In genomic region chr20:36932476-36933426, GRCh38 we compare ENCODE assay signal across 13 cellular contexts. TPM values are rescaled to one million over a fixed set of nuclear protein-coding genes. Genes with fewer than 3 reads are reported as not detected.
DNase-seq lines count a peak whose midpoint lies in the region; ATAC-seq and TF ChIP-seq lines count a peak whose summit lies in the region.
"Had no signal": no experiment of that assay in that cellular context is flagged by ENCODE, and none has a peak within 500 bp of the region (broad histone marks: within the 10 kb centered on the region; RNA-seq: fewer than 3 reads in every experiment).

No MANE protein-coding gene starts in this region.

- no peaks in the 10 kb centered on the region for H3K27me3 Mint-ChIP-seq in activated naive CD4-positive, alpha-beta T cell treated with anti-CD3 and anti-CD28 coated beads for 36 hours (ENCODE audit: low read depth)
- no peaks in the 10 kb centered on the region for H3K27me3 Mint-ChIP-seq in activated T-helper 1 cell treated with anti-CD3 and anti-CD28 coated beads, Interleukin-12 subunit alpha, Interleukin-12 subunit beta, Interleukin-2, Interleukin-4 antibody, amounts not matched to agents 30 ng/mL and 10 ng/mL and 1 ng/mL, durations not matched to agents 14 hours and 24 hours and 36 hours (ENCODE audit: insufficient read depth)
- H3K27me3 Mint-ChIP-seq: B cell had no signal

- peak overlapping the region; percentile 2 to 58 (median 38) for H3K27ac ChIP-seq in transverse colon
- H3K27ac ChIP-seq: colonic mucosa had no signal

- ATAC-seq in HG03354 (IDR thresholded peaks at IDR 0.05; ENCODE audit: poor library complexity, severe bottlenecking, unreplicated experiment): no peak
- ATAC-seq: activated T-cell treated with anti-CD3 and anti-CD28 coated beads, Interleukin-2, amount 50 U/mL, for 4 hours had no signal

- no peaks in the 10 kb centered on the region for H3K27me3 ChIP-seq in transverse colon
- H3K27me3 ChIP-seq: colonic mucosa had no signal

- intact Hi-C loops in activated naive CD4-positive, alpha-beta T cell treated with anti-CD3 and anti-CD28 coated beads for 36 hours (cut with micrococcal nuclease): no loop called here
- intact Hi-C loops in activated T-helper 1 cell treated with anti-CD3 and anti-CD28 coated beads, Interleukin-12 subunit alpha, Interleukin-12 subunit beta, Interleukin-2, Interleukin-4 antibody, amounts not matched to agents 30 ng/mL and 10 ng/mL and 1 ng/mL, durations not matched to agents 14 hours and 24 hours and 36 hours (cut with micrococcal nuclease): no loop called here
- intact Hi-C loops in transverse colon (cut with DNase I; ENCODE audit: low total_unique reads): no loop called here
- intact Hi-C loops in posterior vena cava (cut with DNase I): no loop called here

- H3K4me3 ChIP-seq in fibroblast of villous mesenchyme (ENCODE audit: low read depth, low read length) (no peak overlapping the region), transverse colon (no peak overlapping the region)
- H3K4me3 ChIP-seq: colonic mucosa had no signal

- in situ Hi-C loops in transverse colon (cut with MboI; ENCODE audit: low pct_ligation_motif_present in 1 of 4, low pct_unique_long_range_greater_than_20kb in 1 of 4, low sequenced_read_pairs in 3 of 4): no loop called here

- peaks cover 47% of the 10 kb centered on the region for H3K36me3 Mint-ChIP-seq in activated naive CD4-positive, alpha-beta T cell treated with anti-CD3 and anti-CD28 coated beads for 36 hours (ENCODE audit: low read depth)
- H3K36me3 Mint-ChIP-seq in activated T-helper 1 cell treated with anti-CD3 and anti-CD28 coated beads, Interleukin-12 subunit alpha, Interleukin-12 subunit beta, Interleukin-2, Interleukin-4 antibody, amounts not matched to agents 30 ng/mL and 10 ng/mL and 1 ng/mL, durations not matched to agents 14 hours and 24 hours and 36 hours (ENCODE audit: low read depth): peaks cover 40% of the 10 kb centered on the region

- no peaks in the 10 kb centered on the region for H3K9me3 Mint-ChIP-seq in activated naive CD4-positive, alpha-beta T cell treated with anti-CD3 and anti-CD28 coated beads for 36 hours
- H3K9me3 Mint-ChIP-seq in activated T-helper 1 cell treated with anti-CD3 and anti-CD28 coated beads, Interleukin-12 subunit alpha, Interleukin-12 subunit beta, Interleukin-2, Interleukin-4 antibody, amounts not matched to agents 30 ng/mL and 10 ng/mL and 1 ng/mL, durations not matched to agents 14 hours and 24 hours and 36 hours: no peaks in the 10 kb centered on the region
- H3K9me3 Mint-ChIP-seq: activated T-cell treated with anti-CD3 and anti-CD28 coated beads, Interleukin-2, amount 50 U/mL, for 4 hours had no signal

- H3K4me3 Mint-ChIP-seq in activated naive CD4-positive, alpha-beta T cell treated with anti-CD3 and anti-CD28 coated beads for 36 hours: no peak overlapping the region
- no peak overlapping the region for H3K4me3 Mint-ChIP-seq in activated T-helper 1 cell treated with anti-CD3 and anti-CD28 coated beads, Interleukin-12 subunit alpha, Interleukin-12 subunit beta, Interleukin-2, Interleukin-4 antibody, amounts not matched to agents 30 ng/mL and 10 ng/mL and 1 ng/mL, durations not matched to agents 14 hours and 24 hours and 36 hours
- H3K4me3 Mint-ChIP-seq: activated T-cell treated with anti-CD3 and anti-CD28 coated beads, Interleukin-2, amount 50 U/mL, for 4 hours; B cell had no signal

- peaks cover 0 to 24% (median 6%) of the 10 kb centered on the region in 4 donors for H3K36me3 ChIP-seq in transverse colon
- H3K36me3 ChIP-seq: colonic mucosa had no signal

- WGBS in transverse colon (ENCODE audit: low coverage in 1 of 2), 2 donors: 72 to 80% methylated on average over 3 to 11 of the region's 11 CpGs

- peaks cover 0 to 23% (median 8%) of the 10 kb centered on the region in 4 donors for H3K4me1 ChIP-seq in transverse colon
- H3K4me1 ChIP-seq: colonic mucosa had no signal

- peak overlapping the region; percentile 57 for H3K27ac Mint-ChIP-seq in activated naive CD4-positive, alpha-beta T cell treated with anti-CD3 and anti-CD28 coated beads for 36 hours
- peak overlapping the region; percentile 49 for H3K27ac Mint-ChIP-seq in activated T-helper 1 cell treated with anti-CD3 and anti-CD28 coated beads, Interleukin-12 subunit alpha, Interleukin-12 subunit beta, Interleukin-2, Interleukin-4 antibody, amounts not matched to agents 30 ng/mL and 10 ng/mL and 1 ng/mL, durations not matched to agents 14 hours and 24 hours and 36 hours
- H3K27ac Mint-ChIP-seq: B cell had no signal

- TF ChIP-seq CTCF in fibroblast of villous mesenchyme (IDR thresholded peaks at IDR 0.05; ENCODE audit: insufficient read depth, low read depth, low read length) (no peak), transverse colon (IDR thresholded peaks at IDR 0.05) (no peak)

- H3K9me3 ChIP-seq in transverse colon: no peaks in the 10 kb centered on the region
- H3K9me3 ChIP-seq: colonic mucosa had no signal

- DNase-seq in activated naive CD4-positive, alpha-beta T cell treated with anti-CD3 and anti-CD28 coated beads for 36 hours: no peak
- no peak for DNase-seq in activated naive CD4-positive, alpha-beta T cell treated with Interleukin-2 at 50 U/mL for 16 hours
- DNase-seq in activated T-helper 1 cell treated with anti-CD3 and anti-CD28 coated beads, Interleukin-12 subunit alpha, Interleukin-12 subunit beta, Interleukin-2, Interleukin-4 antibody, amounts not matched to agents 30 ng/mL and 10 ng/mL and 1 ng/mL, durations not matched to agents 14 hours and 24 hours and 36 hours (ENCODE audit: low spot score): no peak
- DNase-seq in fibroblast of villous mesenchyme (ENCODE audit: low read depth) (peak; percentile 96), transverse colon (no peak), posterior vena cava (ENCODE audit: low spot score) (no peak), cerebellum (ENCODE audit: low spot score) (no peak)
- DNase-seq: activated T-cell treated with anti-CD3 and anti-CD28 coated beads, Interleukin-2, amount 50 U/mL, for 4 hours; colonic mucosa; foreskin melanocyte had no signal

- TF ChIP-seq EP300 in transverse colon (IDR thresholded peaks at IDR 0.05; ENCODE audit: low read depth): no peak

- CTCF ChIA-PET in activated naive CD4-positive, alpha-beta T cell treated with anti-CD3 and anti-CD28 coated beads for 36 hours (lab: Charles Lee): interaction anchor here (0.6 to 1.0 kb wide), 2 partner anchors 13 to 25 kb away, joined by 3 to 5 read pairs; no protein-coding TSS in a partner anchor

- peaks cover 63% of the 10 kb centered on the region for H3K4me1 Mint-ChIP-seq in activated naive CD4-positive, alpha-beta T cell treated with anti-CD3 and anti-CD28 coated beads for 36 hours (ENCODE audit: low read depth)
- H3K4me1 Mint-ChIP-seq in activated T-helper 1 cell treated with anti-CD3 and anti-CD28 coated beads, Interleukin-12 subunit alpha, Interleukin-12 subunit beta, Interleukin-2, Interleukin-4 antibody, amounts not matched to agents 30 ng/mL and 10 ng/mL and 1 ng/mL, durations not matched to agents 14 hours and 24 hours and 36 hours (ENCODE audit: low read depth): peaks cover 25% of the 10 kb centered on the region
- H3K4me1 Mint-ChIP-seq: B cell had no signal

- TF ChIP-seq POLR2A in transverse colon (IDR thresholded peaks at IDR 0.05): no peak

RNA-seq across cellular contexts. Expression of gene SAMHD1, which starts 18.8 kb away (rescaled TPM):
- total RNA-seq in activated naive CD4-positive, alpha-beta T cell treated with anti-CD3 and anti-CD28 coated beads for 36 hours: 10 to 100 TPM; 29.9 to 33.5 TPM
- total RNA-seq in activated T-helper 1 cell treated with anti-CD3 and anti-CD28 coated beads, Interleukin-12 subunit alpha, Interleukin-12 subunit beta, Interleukin-2, Interleukin-4 antibody, amounts not matched to agents 30 ng/mL and 10 ng/mL and 1 ng/mL, durations not matched to agents 14 hours and 24 hours and 36 hours: 55.0 and 59.9 TPM in 2 replicates
- 39.9 and 75.1 TPM in 2 replicates for total RNA-seq in fibroblast of villous mesenchyme
- total RNA-seq in transverse colon: 10 to 100 TPM; 40.6 to 96.9 (median 70.6) TPM
- 100 to 1,000 TPM; 250 to 419 TPM for total RNA-seq in posterior vena cava
- total RNA-seq in cerebellum: 23.4 TPM

RNA-seq across cellular contexts. Expression of gene TLDC2, which starts 56.8 kb away (rescaled TPM):
- total RNA-seq in activated naive CD4-positive, alpha-beta T cell treated with anti-CD3 and anti-CD28 coated beads for 36 hours: not detected
- total RNA-seq in activated T-helper 1 cell treated with anti-CD3 and anti-CD28 coated beads, Interleukin-12 subunit alpha, Interleukin-12 subunit beta, Interleukin-2, Interleukin-4 antibody, amounts not matched to agents 30 ng/mL and 10 ng/mL and 1 ng/mL, durations not matched to agents 14 hours and 24 hours and 36 hours: not detected in 2 replicates
- total RNA-seq in fibroblast of villous mesenchyme (0.32 TPM in 1 of 2 replicates, not detected in the other), transverse colon (10 to 100 TPM; 22.9 to 26.1 (median 23.2) TPM), posterior vena cava (under 1 TPM in 1 of 2 donors, not detected in 1; 0.37 TPM), cerebellum (0.54 TPM)
- total RNA-seq: activated T-cell treated with anti-CD3 and anti-CD28 coated beads, Interleukin-2, amount 50 U/mL, for 4 hours; B cell; NCI-H460 had no signal

Comparison
In these comparisons a context has a peak if more than half of its experiments do, and no peak if none do; other contexts are left out.
1. RNA of gene TLDC2, which starts 56.8 kb away (total RNA-seq): 22.9 to 26.1 TPM in transverse colon; 0.54 TPM in cerebellum (single experiment), 0.37 TPM in posterior vena cava, not detected in activated T-helper 1 cell treated with anti-CD3 and anti-CD28 coated beads, Interleukin-12 subunit alpha, Interleukin-12 subunit beta, Interleukin-2, Interleukin-4 antibody, amounts not matched to agents 30 ng/mL and 10 ng/mL and 1 ng/mL, durations not matched to agents 14 hours and 24 hours and 36 hours, not detected in activated naive CD4-positive, alpha-beta T cell treated with anti-CD3 and anti-CD28 coated beads for 36 hours and 0.32 TPM in fibroblast of villous mesenchyme; every median in the first group is over 10 times any median in the second.